Comparison of ENCODE assay signal across 1 cellular context in the genomic region with DNA sequence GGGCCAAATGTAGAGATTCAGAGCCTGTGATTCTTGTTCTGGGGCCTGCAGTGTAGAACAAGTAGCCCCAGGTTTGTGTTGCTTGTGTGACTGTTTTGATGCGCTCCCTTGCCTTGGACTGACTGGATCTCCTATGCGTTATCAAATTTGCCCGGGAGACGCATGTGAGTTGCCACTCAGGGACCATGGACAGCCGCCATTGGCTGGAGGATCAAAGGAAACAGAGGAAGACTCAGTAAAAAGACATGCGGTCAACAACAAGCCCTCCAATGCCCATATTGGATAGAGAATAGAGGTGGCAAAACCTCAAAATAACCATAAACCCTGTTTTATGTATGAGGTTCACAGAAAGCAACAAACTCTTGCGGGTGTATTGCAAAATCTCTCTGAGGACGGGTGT.
TF ChIP-seq lines count a peak whose summit lies in the region.

No MANE protein-coding gene starts in this region.

TF ChIP-seq in HepG2, 621 proteins besides CTCF, POLR2A, EP300 and RAD21 (continued from another document):
- TF ChIP-seq REST (IDR thresholded peaks at IDR 0.05; ENCODE audit: borderline replicate concordance in 1 of 2, low read depth in 1 of 2, low read length in 2 of 2) (peak in 1 of 2 experiments; percentile 83; a peak in 3 of 4 replicates), ZNF20 (CRISPR knock-in tag; IDR thresholded peaks at IDR 0.05) (no peak), TGIF2 (CRISPR knock-in tag; IDR thresholded peaks at IDR 0.05) (no peak)
- TF ChIP-seq, protein P1, sequence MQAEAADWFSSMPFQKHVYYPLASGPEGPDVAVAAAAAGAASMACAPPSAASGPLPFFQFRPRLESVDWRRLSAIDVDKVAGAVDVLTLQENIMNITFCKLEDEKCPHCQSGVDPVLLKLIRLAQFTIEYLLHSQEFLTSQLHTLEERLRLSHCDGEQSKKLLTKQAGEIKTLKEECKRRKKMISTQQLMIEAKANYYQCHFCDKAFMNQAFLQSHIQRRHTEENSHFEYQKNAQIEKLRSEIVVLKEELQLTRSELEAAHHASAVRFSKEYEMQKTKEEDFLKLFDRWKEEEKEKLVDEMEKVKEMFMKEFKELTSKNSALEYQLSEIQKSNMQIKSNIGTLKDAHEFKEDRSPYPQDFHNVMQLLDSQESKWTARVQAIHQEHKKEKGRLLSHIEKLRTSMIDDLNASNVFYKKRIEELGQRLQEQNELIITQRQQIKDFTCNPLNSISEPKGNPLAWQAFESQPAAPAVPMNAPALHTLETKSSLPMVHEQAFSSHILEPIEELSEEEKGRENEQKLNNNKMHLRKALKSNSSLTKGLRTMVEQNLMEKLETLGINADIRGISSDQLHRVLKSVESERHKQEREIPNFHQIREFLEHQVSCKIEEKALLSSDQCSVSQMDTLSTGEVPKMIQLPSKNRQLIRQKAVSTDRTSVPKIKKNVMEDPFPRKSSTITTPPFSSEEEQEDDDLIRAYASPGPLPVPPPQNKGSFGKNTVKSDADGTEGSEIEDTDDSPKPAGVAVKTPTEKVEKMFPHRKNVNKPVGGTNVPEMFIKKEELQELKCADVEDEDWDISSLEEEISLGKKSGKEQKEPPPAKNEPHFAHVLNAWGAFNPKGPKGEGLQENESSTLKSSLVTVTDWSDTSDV (CRISPR knock-in tag; IDR thresholded peaks at IDR 0.05): no peak
